ENCODE assay signal across 25 cellular contexts in the genomic region with DNA sequence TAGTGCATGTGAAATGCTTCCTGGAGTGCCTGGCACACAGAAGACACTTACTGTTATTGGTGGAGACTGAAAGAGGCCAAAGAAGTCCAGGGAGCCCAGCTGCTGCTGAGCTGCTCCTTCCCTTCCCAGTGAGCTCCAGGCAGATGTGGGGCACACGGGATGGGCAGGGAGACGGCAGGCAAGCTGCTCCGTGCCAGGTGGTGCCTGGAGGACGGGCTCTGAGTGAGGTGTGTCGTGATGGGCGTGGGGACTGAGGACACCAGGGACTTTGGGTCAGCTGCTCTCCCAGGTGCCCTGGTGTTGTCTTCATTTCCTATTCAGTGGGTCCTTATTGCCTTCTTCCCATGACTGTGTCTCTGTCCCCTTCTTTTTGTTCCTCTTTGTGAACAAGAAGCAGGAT. TPM values are rescaled to one million over a fixed set of nuclear protein-coding genes. Genes with fewer than 3 reads are reported as not detected.
"Had no signal": no experiment of that assay in that cellular context is flagged by ENCODE, and none has a peak within 500 bp of the region (broad histone marks: within the 10 kb centered on the region; RNA-seq: fewer than 3 reads in every experiment).

No MANE protein-coding gene starts in this region.

- H3K27ac ChIP-seq: epithelial cell of prostate, esophagus squamous epithelium, ovary, prostate gland, skin epidermis, stomach, tibial nerve had no signal

- H3K27ac Mint-ChIP-seq: activated B cell treated with CpG ODN at 0.5 μM for 24 hours; activated naive CD4-positive, alpha-beta T cell treated with anti-CD3 and anti-CD28 coated beads for 36 hours; stimulated activated memory B cell treated with anti-CD40 and anti-IgM and Interleukin-4, amounts not matched to agents 10 μg/mL and 1 μg/mL and 100 μg/mL, for 72 hours; T-cell; T-helper 2 cell treated with Interferon-gamma antibody and Interleukin-4, amounts not matched to agents 5 μg/mL and 100 μg/mL, for 36 hours had no signal

- H3K36me3 ChIP-seq: ovary had no signal

- H3K9me3 Mint-ChIP-seq: activated naive CD4-positive, alpha-beta T cell treated with anti-CD3 and anti-CD28 coated beads for 36 hours; stimulated activated memory B cell treated with anti-CD40 and anti-IgM and Interleukin-4, amounts not matched to agents 10 μg/mL and 1 μg/mL and 100 μg/mL, for 72 hours; T-cell; T-helper 2 cell treated with Interferon-gamma antibody and Interleukin-4, amounts not matched to agents 5 μg/mL and 100 μg/mL, for 36 hours had no signal

- H3K27me3 ChIP-seq: esophagus squamous epithelium, ovary, stomach, tibial nerve had no signal

- ATAC-seq: left ventricle myocardium superior; mucosa of descending colon; sciatic nerve; stimulated activated memory B cell treated with anti-CD40 and anti-IgM and Interleukin-4, amounts not matched to agents 10 μg/mL and 1 μg/mL and 100 μg/mL, for 72 hours; T-cell had no signal

- DNase-seq: activated B cell treated with CpG ODN at 0.5 μM for 24 hours; activated CD8-positive, alpha-beta memory T cell treated with anti-CD3 and anti-CD28 coated beads for 24 hours; activated effector memory CD4-positive, alpha-beta T cell treated with anti-CD3 and anti-CD28 coated beads, Interleukin-2, amount 50 U/mL, for 16 hours; activated naive CD4-positive, alpha-beta T cell treated with anti-CD3 and anti-CD28 coated beads for 36 hours; amniotic stem cell; central memory CD4-positive, alpha-beta T cell; dermis blood vessel endothelial cell; effector CD8-positive, alpha-beta T cell; esophagus squamous epithelium; foreskin melanocyte; left ventricle myocardium superior; ovary; retina; stimulated activated CD4-positive, alpha-beta T cell treated with anti-CD3 and anti-CD28 coated beads, Interleukin-4, amount 100 ng/mL, for 24 hours; stomach; T-cell had no signal

- H3K4me3 ChIP-seq: esophagus squamous epithelium, mucosa of descending colon, ovary, prostate gland, skin epidermis, stomach, tibial nerve had no signal

- H3K4me3 Mint-ChIP-seq: activated B cell treated with CpG ODN at 0.5 μM for 24 hours; activated naive CD4-positive, alpha-beta T cell treated with anti-CD3 and anti-CD28 coated beads for 36 hours; stimulated activated memory B cell treated with anti-CD40 and anti-IgM and Interleukin-4, amounts not matched to agents 10 μg/mL and 1 μg/mL and 100 μg/mL, for 72 hours; T-cell; T-helper 2 cell treated with Interferon-gamma antibody and Interleukin-4, amounts not matched to agents 5 μg/mL and 100 μg/mL, for 36 hours had no signal

- H3K27me3 Mint-ChIP-seq: activated B cell treated with CpG ODN at 0.5 μM for 24 hours; stimulated activated memory B cell treated with anti-CD40 and anti-IgM and Interleukin-4, amounts not matched to agents 10 μg/mL and 1 μg/mL and 100 μg/mL, for 72 hours; T-cell had no signal

- H3K4me1 ChIP-seq: prostate gland had no signal

- H3K9me3 ChIP-seq: esophagus squamous epithelium, mucosa of descending colon, ovary, prostate gland, stomach, tibial nerve had no signal

RNA-seq across cellular contexts. Expression of gene MGAT3, which starts 37.7 kb away (rescaled TPM):
- total RNA-seq: lung microvascular endothelial cell had no signal
